ENCODE assay signal across 11 cellular contexts in genomic region chr1:46487818-46488218, GRCh38. TPM values are rescaled to one million over a fixed set of nuclear protein-coding genes. Genes with fewer than 3 reads are reported as not detected.
DNase-seq lines count a peak whose midpoint lies in the region; ATAC-seq, FAIRE-seq and TF ChIP-seq lines count a peak whose summit lies in the region.
"Had no signal": no experiment of that assay in that cellular context is flagged by ENCODE, and none has a peak within 500 bp of the region (broad histone marks: within the 10 kb centered on the region; RNA-seq: fewer than 3 reads in every experiment).

No MANE protein-coding gene starts in this region.

- H3K4me1 Mint-ChIP-seq in activated naive CD4-positive, alpha-beta T cell treated with anti-CD3 and anti-CD28 coated beads, Interleukin-2, amount 10 ng/mL, durations not matched to agents 7 days and 5 days, result peaks cover 15% of the 10 kb centered on the region

- ATAC-seq in GM18861 (IDR thresholded peaks at IDR 0.05; ENCODE audit: unreplicated experiment), result no peak
- ATAC-seq in activated naive CD4-positive, alpha-beta T cell treated with anti-CD3 and anti-CD28 coated beads, Interleukin-2, amount 50 U/mL, for 72 hours, result no peak
- ATAC-seq: body of pancreas had no signal

- peaks cover 2% of the 10 kb centered on the region for H3K36me3 Mint-ChIP-seq in activated naive CD4-positive, alpha-beta T cell treated with anti-CD3 and anti-CD28 coated beads, Interleukin-2, amount 10 ng/mL, durations not matched to agents 7 days and 5 days
- peaks cover 7 to 11% of the 10 kb centered on the region in 2 donors for H3K36me3 Mint-ChIP-seq in activated naive CD4-positive, alpha-beta T cell treated with anti-CD3 and anti-CD28 coated beads, Interleukin-2, amount 50 U/mL, for 72 hours

- peaks cover 11 to 100% (median 76%) of the 10 kb centered on the region in 7 donors for H3K27me3 ChIP-seq in spleen (replicated peaks in 1 of 7)

- FAIRE-seq in HTR-8/SVneo (lab: Jason Lieb, UNC), result no peak

- no peaks in the 10 kb centered on the region for H3K36me3 ChIP-seq in spleen

- peak; percentile 39 for DNase-seq in activated naive CD4-positive, alpha-beta T cell treated with anti-CD3 and anti-CD28 coated beads, Interleukin-2, amount 10 ng/mL, durations not matched to agents 7 days and 5 days
- DNase-seq in activated naive CD4-positive, alpha-beta T cell treated with anti-CD3 and anti-CD28 coated beads, Interleukin-2, amount 50 U/mL, for 16 hours, result no peak
- DNase-seq in NCI-H2107 (lab: John Stamatoyannopoulos, UW), result peak; percentile 33
- DNase-seq in cerebellar cortex (ENCODE audit: low spot score), result peak; percentile 45
- DNase-seq in spleen, result peak; percentile 23
- DNase-seq in HTR-8/SVneo (ENCODE audit: insufficient read length, low spot score), result no peak
- no peak for DNase-seq in activated naive CD4-positive, alpha-beta T cell treated with anti-CD3 and anti-CD28 coated beads, Interleukin-2, amount 50 U/mL, for 72 hours (ENCODE audit: low spot score in 2 of 2)
- DNase-seq: body of pancreas had no signal

- peaks cover 100% of the 10 kb centered on the region for H3K27me3 Mint-ChIP-seq in activated naive CD4-positive, alpha-beta T cell treated with anti-CD3 and anti-CD28 coated beads, Interleukin-2, amount 10 ng/mL, durations not matched to agents 7 days and 5 days

- H3K9me3 Mint-ChIP-seq in activated naive CD4-positive, alpha-beta T cell treated with anti-CD3 and anti-CD28 coated beads, Interleukin-2, amount 10 ng/mL, durations not matched to agents 7 days and 5 days, result no peaks in the 10 kb centered on the region
- no peaks in the 10 kb centered on the region for H3K9me3 Mint-ChIP-seq in activated naive CD4-positive, alpha-beta T cell treated with anti-CD3 and anti-CD28 coated beads, Interleukin-2, amount 50 U/mL, for 72 hours

- no peaks in the 10 kb centered on the region for H3K9me3 ChIP-seq in spleen
- H3K9me3 ChIP-seq: body of pancreas had no signal

- H3K4me1 ChIP-seq in spleen, result peaks cover 8 to 38% (median 26%) of the 10 kb centered on the region in 6 donors

- CTCF ChIA-PET in activated naive CD4-positive, alpha-beta T cell treated with anti-CD3 and anti-CD28 coated beads, Interleukin-2, amount 10 ng/mL, durations not matched to agents 7 days and 5 days (lab: Charles Lee), result interaction anchor here (0.8 to 3.7 kb wide), 9 partner anchors 9 to 47 kb away, joined by 3 to 33 read pairs (median 5); a partner anchor contains a TSS

- TF ChIP-seq CTCF in spleen (IDR thresholded peaks at IDR 0.05 in 8 of 11, conservative IDR thresholded peaks at IDR 0.05 in 3 of 11), result no peak

- 14 to 26% (median 23%) methylated on average over 7 of the region's 7 CpGs for WGBS in spleen, 5 donors

- TF ChIP-seq POLR2A in spleen (IDR thresholded peaks at IDR 0.05), result no peak

- H3K27ac ChIP-seq in spleen, result no peak overlapping the region
- H3K27ac ChIP-seq: body of pancreas, KMS-11 had no signal

- intact Hi-C loops in spleen (cut with DNase I; ENCODE audit: low total_unique reads), result no loop called here

- H3K4me3 ChIP-seq in spleen, result no peak overlapping the region
- H3K4me3 ChIP-seq: body of pancreas had no signal

- no peak overlapping the region for H3K27ac Mint-ChIP-seq in activated naive CD4-positive, alpha-beta T cell treated with anti-CD3 and anti-CD28 coated beads, Interleukin-2, amount 10 ng/mL, durations not matched to agents 7 days and 5 days
- H3K27ac Mint-ChIP-seq in activated naive CD4-positive, alpha-beta T cell treated with anti-CD3 and anti-CD28 coated beads, Interleukin-2, amount 50 U/mL, for 72 hours, result no peak overlapping the region

- no peak overlapping the region for H3K4me3 Mint-ChIP-seq in activated naive CD4-positive, alpha-beta T cell treated with anti-CD3 and anti-CD28 coated beads, Interleukin-2, amount 10 ng/mL, durations not matched to agents 7 days and 5 days

RNA-seq across cellular contexts. Expression of gene DMBX1, which starts 1.8 kb away (rescaled TPM):
- not detected for total RNA-seq in spleen
- polyA plus RNA-seq in spleen, result not detected
- total RNA-seq in activated naive CD4-positive, alpha-beta T cell treated with anti-CD3 and anti-CD28 coated beads, Interleukin-2, amount 50 U/mL, for 72 hours, result under 1 TPM; 0.09 to 0.54 TPM
- total RNA-seq: body of pancreas, temporal lobe had no signal

Comparison
In these comparisons a context has a peak if more than half of its experiments do, and no peak if none do; other contexts are left out.
1. DNase-seq: peak in activated naive CD4-positive, alpha-beta T cell treated with anti-CD3 and anti-CD28 coated beads, Interleukin-2, amount 10 ng/mL, durations not matched to agents 7 days and 5 days (single experiment), NCI-H2107 (single experiment), cerebellar cortex (single experiment) and spleen (single experiment); none in activated naive CD4-positive, alpha-beta T cell treated with anti-CD3 and anti-CD28 coated beads, Interleukin-2, amount 50 U/mL, for 16 hours (single experiment), HTR-8/SVneo (single experiment) and activated naive CD4-positive, alpha-beta T cell treated with anti-CD3 and anti-CD28 coated beads, Interleukin-2, amount 50 U/mL, for 72 hours (0 of 2).